14 cellular contexts compared by ENCODE assay signal in genomic region chr6:148771212-148771601, GRCh38. TPM values are rescaled to one million over a fixed set of nuclear protein-coding genes. Genes with fewer than 3 reads are reported as not detected.
A peak's percentile ranks its signal among the peaks of the same experiment; 100 is the strongest.
DNase-seq lines count a peak whose midpoint lies in the region; ATAC-seq lines count a peak whose summit lies in the region.
"Had no signal": no experiment of that assay in that cellular context is flagged by ENCODE, and none has a peak within 500 bp of the region (broad histone marks: within the 10 kb centered on the region; RNA-seq: fewer than 3 reads in every experiment).

No MANE protein-coding gene starts in this region.

- no peak overlapping the region for H2BK12ac ChIP-seq in neuronal stem cell (ENCODE audit: low read length)

- H3K36me3 Mint-ChIP-seq in activated T-helper 17 cell treated with anti-CD3 and anti-CD28 coated beads, Interleukin-2, amount 50 U/mL, for 72 hours (ENCODE audit: low read depth), result no peaks in the 10 kb centered on the region
- no peaks in the 10 kb centered on the region for H3K36me3 Mint-ChIP-seq in naive thymus-derived CD4-positive, alpha-beta T cell

- intact Hi-C loops in naive thymus-derived CD4-positive, alpha-beta T cell (cut with micrococcal nuclease), result no loop called here

- DNase-seq in COR-L47 (lab: John Stamatoyannopoulos, UW) (peak; percentile 64), neuronal stem cell (ENCODE audit: low spot score) (no peak), pons (ENCODE audit: low spot score) (no peak)
- peak; percentile 71 for DNase-seq in Jurkat, Clone E6-1 (ENCODE audit: low read depth, low spot score)
- DNase-seq in naive thymus-derived CD4-positive, alpha-beta T cell, result no peak
- DNase-seq: activated naive CD4-positive, alpha-beta T cell treated with anti-CD3 and anti-CD28 coated beads, Interleukin-2, amount 50 U/mL, for 16 hours; gastrocnemius medialis; H9; NCI-H82; stimulated activated naive CD8-positive, alpha-beta T cell treated with anti-CD3 and anti-CD28 coated beads, Interleukin-15, amount 100 ng/mL, for 72 hours had no signal

- POLR2A ChIA-PET in naive thymus-derived CD4-positive, alpha-beta T cell (lab: Charles Lee), result no interaction called here

- no peak overlapping the region for H3K27ac Mint-ChIP-seq in activated T-helper 17 cell treated with anti-CD3 and anti-CD28 coated beads, Interleukin-2, amount 50 U/mL, for 72 hours
- H3K27ac Mint-ChIP-seq in naive thymus-derived CD4-positive, alpha-beta T cell, result peak overlapping the region in 1 of 9 donors; percentile 52
- H3K27ac Mint-ChIP-seq: stimulated activated naive CD8-positive, alpha-beta T cell treated with anti-CD3 and anti-CD28 coated beads, Interleukin-15, amount 100 ng/mL, for 72 hours had no signal

- no peak overlapping the region for H3K4ac ChIP-seq in neuronal stem cell (ENCODE audit: low read length)

- H2BK15ac ChIP-seq in neuronal stem cell (ENCODE audit: low read length), result no peak overlapping the region

- no peak overlapping the region for H3K23ac ChIP-seq in neuronal stem cell (ENCODE audit: low read depth, low read length, poor library complexity)

- no peak overlapping the region for H3K27ac ChIP-seq in naive thymus-derived CD4-positive, alpha-beta T cell (ENCODE audit: low read depth, low read length)
- no peak overlapping the region for H3K27ac ChIP-seq in neuronal stem cell (replicated peaks; ENCODE audit: low read length)
- H3K27ac ChIP-seq: gastrocnemius medialis, SJSA1 had no signal

- peaks cover 0 to 7% of the 10 kb centered on the region in 2 donors for H3K4me1 ChIP-seq in naive thymus-derived CD4-positive, alpha-beta T cell (ENCODE audit: control insufficient read depth in 2 of 2, insufficient read depth in 2 of 2, low read length in 2 of 2)
- H3K4me1 ChIP-seq in neuronal stem cell (ENCODE audit: control insufficient read depth in 2 of 2, insufficient read depth in 1 of 2, low read depth in 1 of 2, low read length in 2 of 2), result peaks cover 0 to 8% of the 10 kb centered on the region in 2 donors
- H3K4me1 ChIP-seq: gastrocnemius medialis had no signal

- peak overlapping the region; percentile 46 for H3K4me3 Mint-ChIP-seq in activated T-helper 17 cell treated with anti-CD3 and anti-CD28 coated beads, Interleukin-2, amount 50 U/mL, for 72 hours
- H3K4me3 Mint-ChIP-seq in naive thymus-derived CD4-positive, alpha-beta T cell, result peak overlapping the region in 7 of 10 donors; percentile 14 to 37 (median 25)
- H3K4me3 Mint-ChIP-seq: H9; stimulated activated naive CD8-positive, alpha-beta T cell treated with anti-CD3 and anti-CD28 coated beads, Interleukin-15, amount 100 ng/mL, for 72 hours had no signal

- no peak overlapping the region for H3K9ac ChIP-seq in neuronal stem cell (ENCODE audit: low read depth, low read length, poor library complexity)

- H3K27me3 ChIP-seq in naive thymus-derived CD4-positive, alpha-beta T cell (ENCODE audit: control insufficient read depth in 2 of 2, insufficient read depth in 2 of 2, low read length in 2 of 2), result no peaks in the 10 kb centered on the region
- H3K27me3 ChIP-seq in neuronal stem cell (ENCODE audit: control insufficient read depth in 3 of 3, insufficient read depth in 3 of 3, low read depth in 1 of 3, low read length in 3 of 3), result no peaks in the 10 kb centered on the region
- H3K27me3 ChIP-seq: gastrocnemius medialis had no signal

- no peak for ATAC-seq in activated T-helper 17 cell treated with anti-CD3 and anti-CD28 coated beads, Interleukin-2, amount 50 U/mL, for 72 hours (replicated peaks)
- no peak for ATAC-seq in naive thymus-derived CD4-positive, alpha-beta T cell
- ATAC-seq in HG02981 (IDR thresholded peaks at IDR 0.05; ENCODE audit: unreplicated experiment) (no peak), GM19452 (IDR thresholded peaks at IDR 0.05; ENCODE audit: unreplicated experiment) (no peak)
- ATAC-seq: gastrocnemius medialis had no signal

- no peak overlapping the region for H4K91ac ChIP-seq in neuronal stem cell (ENCODE audit: low read depth, low read length, poor library complexity)

- H2AFZ ChIP-seq in neuronal stem cell (ENCODE audit: low read length), result no peak overlapping the region

- no peak overlapping the region for H3K18ac ChIP-seq in neuronal stem cell (ENCODE audit: low read length)

- no peak overlapping the region for H3K14ac ChIP-seq in neuronal stem cell (ENCODE audit: low read length)

- H4K8ac ChIP-seq in neuronal stem cell (ENCODE audit: low read depth, low read length), result no peak overlapping the region

- H2BK5ac ChIP-seq in neuronal stem cell (ENCODE audit: low read length), result no peak overlapping the region

- no peaks in the 10 kb centered on the region for H3K9me3 Mint-ChIP-seq in activated T-helper 17 cell treated with anti-CD3 and anti-CD28 coated beads, Interleukin-2, amount 50 U/mL, for 72 hours
- no peaks in the 10 kb centered on the region for H3K9me3 Mint-ChIP-seq in naive thymus-derived CD4-positive, alpha-beta T cell
- H3K9me3 Mint-ChIP-seq: H9; stimulated activated naive CD8-positive, alpha-beta T cell treated with anti-CD3 and anti-CD28 coated beads, Interleukin-15, amount 100 ng/mL, for 72 hours had no signal

- H3K4me2 ChIP-seq in neuronal stem cell (ENCODE audit: insufficient read depth, low read length, poor library complexity, severe bottlenecking), result no peak overlapping the region

- CTCF ChIA-PET in naive thymus-derived CD4-positive, alpha-beta T cell (lab: Charles Lee), result no interaction called here

- no peaks in the 10 kb centered on the region for H3K9me3 ChIP-seq in naive thymus-derived CD4-positive, alpha-beta T cell (ENCODE audit: control insufficient read depth in 2 of 3, low read length in 3 of 3)
- H3K9me3 ChIP-seq in neuronal stem cell (replicated peaks in 1 of 2; ENCODE audit: control insufficient read depth in 2 of 2, insufficient read depth in 1 of 2, low read depth in 1 of 2, low read length in 2 of 2), result no peaks in the 10 kb centered on the region
- H3K9me3 ChIP-seq: gastrocnemius medialis, SJSA1 had no signal

- H3K36me3 ChIP-seq in naive thymus-derived CD4-positive, alpha-beta T cell (ENCODE audit: control insufficient read depth in 2 of 3, insufficient read depth in 3 of 3, low read length in 3 of 3), result no peaks in the 10 kb centered on the region
- peaks cover 0 to 2% of the 10 kb centered on the region in 2 donors for H3K36me3 ChIP-seq in neuronal stem cell (replicated peaks in 1 of 2; ENCODE audit: control insufficient read depth in 2 of 2, insufficient read depth in 2 of 2, low read length in 2 of 2)
- H3K36me3 ChIP-seq: gastrocnemius medialis, SJSA1 had no signal

- no CpG with 5 or more reads among the region's 3 CpGs for WGBS in neuronal stem cell (ENCODE audit: extremely low coverage in 2 of 2, insufficient read length in 2 of 2, insufficient replicate concordance in 1 of 2), 2 donors

- H3K4me1 Mint-ChIP-seq in activated T-helper 17 cell treated with anti-CD3 and anti-CD28 coated beads, Interleukin-2, amount 50 U/mL, for 72 hours, result peaks cover 25% of the 10 kb centered on the region
- peaks cover 0 to 28% (median 14%) of the 10 kb centered on the region in 7 donors for H3K4me1 Mint-ChIP-seq in naive thymus-derived CD4-positive, alpha-beta T cell

- H3K79me1 ChIP-seq in neuronal stem cell (ENCODE audit: low read depth, low read length), result peaks cover 4% of the 10 kb centered on the region

- no peak overlapping the region for H3K4me3 ChIP-seq in Jurkat, Clone E6-1 (ENCODE audit: low read length)
- H3K4me3 ChIP-seq in naive thymus-derived CD4-positive, alpha-beta T cell (ENCODE audit: low read length), result no peak overlapping the region
- H3K4me3 ChIP-seq in neuronal stem cell (ENCODE audit: low read length in 2 of 2), result no peak overlapping the region
- H3K4me3 ChIP-seq: gastrocnemius medialis, SJSA1 had no signal

- H2AK5ac ChIP-seq in neuronal stem cell (ENCODE audit: low read depth, low read length), result no peak overlapping the region

- H3K27me3 Mint-ChIP-seq in activated T-helper 17 cell treated with anti-CD3 and anti-CD28 coated beads, Interleukin-2, amount 50 U/mL, for 72 hours, result no peaks in the 10 kb centered on the region
- peaks cover 8 to 56% (median 31%) of the 10 kb centered on the region in 5 donors for H3K27me3 Mint-ChIP-seq in naive thymus-derived CD4-positive, alpha-beta T cell

- no peak overlapping the region for H2BK120ac ChIP-seq in neuronal stem cell (ENCODE audit: low read depth, low read length)

RNA-seq across cellular contexts. Expression of gene UST, which starts 24.4 kb away (rescaled TPM):
- polyA plus RNA-seq in Jurkat, Clone E6-1 (2012; ENCODE audit: insufficient read depth, insufficient read length), result 7.2 TPM
- 1 to 10 TPM; 1.6 to 7.5 TPM for total RNA-seq in activated T-helper 17 cell treated with anti-CD3 and anti-CD28 coated beads, Interleukin-2, amount 50 U/mL, for 72 hours
- 1 to 10 TPM in 1 of 5 experiments, under 1 TPM in 4; 0.35 to 2.6 (median 0.46) TPM for total RNA-seq in naive thymus-derived CD4-positive, alpha-beta T cell
- not detected for polyA plus RNA-seq in naive thymus-derived CD4-positive, alpha-beta T cell
- polyA plus RNA-seq in neuronal stem cell (2013, experiment 1 of 2), result 15.0 TPM
- 15.0 TPM for polyA plus RNA-seq in neuronal stem cell (2013, experiment 2 of 2)

Comparison
In these comparisons a context has a peak if more than half of its experiments do, and no peak if none do; other contexts are left out.
1. DNase-seq: peak in COR-L47 (single experiment) and Jurkat, Clone E6-1 (single experiment); none in naive thymus-derived CD4-positive, alpha-beta T cell (0 of 9), neuronal stem cell (single experiment) and pons (single experiment).